8 cellular contexts compared by ENCODE assay signal in the genomic region with DNA sequence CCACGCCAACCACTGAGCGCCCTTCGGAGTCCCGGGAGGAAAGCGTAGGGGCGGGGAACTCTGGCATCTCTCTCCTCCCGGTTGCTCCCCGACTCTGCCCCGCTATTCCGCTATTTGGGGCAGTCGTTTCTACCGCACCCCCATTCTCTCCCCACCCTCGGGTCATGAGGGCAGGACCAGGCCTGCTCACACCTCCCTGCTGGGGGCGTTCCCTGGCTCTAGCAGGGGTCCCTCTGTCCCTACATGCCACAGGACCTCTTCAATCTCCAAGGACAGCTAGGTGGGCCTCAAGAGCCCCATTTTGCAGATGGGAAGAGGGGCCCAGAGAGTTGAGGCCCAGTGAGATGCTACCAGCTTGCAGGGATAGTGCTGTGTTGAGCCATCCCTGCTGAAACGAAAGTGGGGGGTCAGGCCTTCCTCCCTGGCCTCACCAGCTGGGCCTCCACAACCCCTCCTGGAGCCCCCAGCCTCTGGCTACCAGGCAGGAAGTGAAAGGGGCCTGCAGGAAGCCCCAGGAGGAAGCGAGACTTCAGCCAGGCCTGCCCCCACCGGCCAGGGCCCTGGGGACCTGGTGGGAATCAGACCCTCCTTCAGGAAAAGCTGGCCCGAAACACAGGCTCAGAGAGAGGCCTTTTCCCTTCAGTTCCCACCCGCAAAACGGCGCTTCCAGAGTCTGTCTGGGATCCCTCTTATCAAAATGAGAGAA.
DNase-seq lines count a peak whose midpoint lies in the region; ATAC-seq and FAIRE-seq lines count a peak whose summit lies in the region.

No MANE protein-coding gene starts in this region.

- H3K27me3 Mint-ChIP-seq in dendritic cell treated with granulocyte-macrophage colony-stimulating factor and Interleukin-4, amounts not matched to agents 40 ng/mL and 50 ng/mL, for 4 days, result peaks cover 66% of the 10 kb centered on the region

- H3K27ac Mint-ChIP-seq in dendritic cell treated with granulocyte-macrophage colony-stimulating factor and Interleukin-4, amounts not matched to agents 40 ng/mL and 50 ng/mL, for 4 days, result peak overlapping the region; percentile 73
- peak overlapping the region; percentile 37 for H3K27ac Mint-ChIP-seq in stimulated activated effector memory CD8-positive, alpha-beta T cell treated with anti-CD3 and anti-CD28 coated beads, Interleukin-12 subunit alpha, Interleukin-12 subunit beta, amount 100 ng/mL, for 72 hours

- DNase-seq in GM19239 (ENCODE audit: insufficient read length, low spot score) (no peak), NCI-H2171 (lab: John Stamatoyannopoulos, UW) (no peak), NCI-H345 treated with DMSO at 0.1 percent for 48 hours (lab: John Stamatoyannopoulos, UW; ENCODE audit: unreplicated experiment) (no peak), NCI-H1092 treated with DMSO at 0.1 percent for 48 hours (lab: John Stamatoyannopoulos, UW) (no peak), SIG-M5 (lab: John Stamatoyannopoulos, UW) (no peak)
- no peak for DNase-seq in stimulated activated effector memory CD8-positive, alpha-beta T cell treated with anti-CD3 and anti-CD28 coated beads, Interleukin-12 subunit alpha, Interleukin-12 subunit beta, amount 100 ng/mL, for 72 hours (ENCODE audit: low spot score in 2 of 2)

- no peaks in the 10 kb centered on the region for H3K36me3 Mint-ChIP-seq in dendritic cell treated with granulocyte-macrophage colony-stimulating factor and Interleukin-4, amounts not matched to agents 40 ng/mL and 50 ng/mL, for 4 days (ENCODE audit: low read depth)
- H3K36me3 Mint-ChIP-seq in stimulated activated effector memory CD8-positive, alpha-beta T cell treated with anti-CD3 and anti-CD28 coated beads, Interleukin-12 subunit alpha, Interleukin-12 subunit beta, amount 100 ng/mL, for 72 hours, result peaks cover 8% of the 10 kb centered on the region

- FAIRE-seq in GM19239 (lab: Jason Lieb, UNC), result peak; percentile 95

- H3K4me3 Mint-ChIP-seq in dendritic cell treated with granulocyte-macrophage colony-stimulating factor and Interleukin-4, amounts not matched to agents 40 ng/mL and 50 ng/mL, for 4 days, result peak overlapping the region; percentile 75
- H3K4me3 Mint-ChIP-seq in stimulated activated effector memory CD8-positive, alpha-beta T cell treated with anti-CD3 and anti-CD28 coated beads, Interleukin-12 subunit alpha, Interleukin-12 subunit beta, amount 100 ng/mL, for 72 hours, result peak overlapping the region; percentile 63

- H3K9me3 Mint-ChIP-seq in dendritic cell treated with granulocyte-macrophage colony-stimulating factor and Interleukin-4, amounts not matched to agents 40 ng/mL and 50 ng/mL, for 4 days, result no peaks in the 10 kb centered on the region
- no peaks in the 10 kb centered on the region for H3K9me3 Mint-ChIP-seq in stimulated activated effector memory CD8-positive, alpha-beta T cell treated with anti-CD3 and anti-CD28 coated beads, Interleukin-12 subunit alpha, Interleukin-12 subunit beta, amount 100 ng/mL, for 72 hours

- peak; percentile 21 for ATAC-seq in HG02970 (IDR thresholded peaks at IDR 0.05; ENCODE audit: low FRiP score, unreplicated experiment)
- no peak for ATAC-seq in stimulated activated effector memory CD8-positive, alpha-beta T cell treated with anti-CD3 and anti-CD28 coated beads, Interleukin-12 subunit alpha, Interleukin-12 subunit beta, amount 100 ng/mL, for 72 hours

- H3K4me1 Mint-ChIP-seq in dendritic cell treated with granulocyte-macrophage colony-stimulating factor and Interleukin-4, amounts not matched to agents 40 ng/mL and 50 ng/mL, for 4 days (ENCODE audit: low read depth), result peaks cover 56% of the 10 kb centered on the region
- H3K4me1 Mint-ChIP-seq in stimulated activated effector memory CD8-positive, alpha-beta T cell treated with anti-CD3 and anti-CD28 coated beads, Interleukin-12 subunit alpha, Interleukin-12 subunit beta, amount 100 ng/mL, for 72 hours, result peaks cover 21% of the 10 kb centered on the region

- intact Hi-C loops in dendritic cell treated with granulocyte-macrophage colony-stimulating factor and Interleukin-4, amounts not matched to agents 40 ng/mL and 50 ng/mL, for 4 days (cut with micrococcal nuclease), result no loop called here
